1 cellular context compared by ENCODE assay signal in the genomic region with DNA sequence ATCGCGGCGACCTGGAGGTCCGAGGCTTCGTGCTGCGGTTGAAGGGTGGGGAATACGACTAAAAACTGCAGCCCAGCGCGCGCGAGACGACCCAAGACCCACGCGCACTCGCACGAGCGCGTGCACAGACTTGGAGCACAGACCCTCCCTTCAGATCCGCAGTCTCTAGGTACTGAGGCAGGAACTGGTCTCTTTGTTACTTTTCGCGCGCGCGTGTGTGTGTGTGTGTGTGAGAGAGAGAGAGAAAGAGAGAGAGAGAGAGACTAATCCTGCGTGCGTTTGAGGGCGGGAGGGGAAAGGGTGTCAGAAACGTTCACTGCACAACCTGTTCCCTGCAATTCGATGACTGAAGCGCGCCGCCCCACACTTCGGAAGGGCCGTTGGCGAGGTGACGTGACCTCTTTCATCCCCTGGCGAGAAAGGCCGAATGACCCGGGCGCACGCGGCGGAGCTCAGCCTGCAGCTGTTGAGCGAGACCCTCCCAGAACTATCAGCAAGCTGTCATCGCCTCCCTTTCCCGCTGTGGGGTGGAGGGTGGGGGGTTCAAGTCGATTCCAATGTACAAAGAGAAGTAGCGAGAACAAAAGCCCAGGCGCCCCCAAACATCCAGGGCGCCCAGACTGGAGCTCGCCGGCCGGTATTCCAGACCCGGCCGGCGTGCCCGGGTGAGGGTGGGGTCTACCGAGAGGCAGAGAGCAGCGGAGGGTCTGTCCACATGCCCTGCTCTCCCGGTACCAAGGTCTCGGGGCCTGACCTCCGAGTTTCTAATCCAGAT.
TF ChIP-seq lines count a peak whose summit lies in the region.

No MANE protein-coding gene starts in this region.

TF ChIP-seq in HepG2, 621 proteins besides CTCF, POLR2A, EP300 and RAD21 (continued from another document):
- TF ChIP-seq THAP11 (CRISPR knock-in tag; IDR thresholded peaks at IDR 0.05) (no peak), U2AF2 (IDR thresholded peaks at IDR 0.05; ENCODE audit: low read depth, low read length) (no peak), ZNF563 (CRISPR knock-in tag; IDR thresholded peaks at IDR 0.05) (no peak), ZFP36L1 (CRISPR knock-in tag; IDR thresholded peaks at IDR 0.05) (no peak), ZMYM3 (CRISPR knock-in tag; IDR thresholded peaks at IDR 0.05) (no peak), ZNF451 (CRISPR knock-in tag; IDR thresholded peaks at IDR 0.05) (no peak), NONO (IDR thresholded peaks at IDR 0.05) (no peak), NONO (CRISPR knock-in tag; conservative IDR thresholded peaks at IDR 0.05) (no peak), ONECUT2 (CRISPR knock-in tag; IDR thresholded peaks at IDR 0.05) (no peak), HDAC1 (CRISPR knock-in tag; IDR thresholded peaks at IDR 0.05) (peak; percentile 52; the same call in 1 of the 2 replicates), NFYC (CRISPR knock-in tag; IDR thresholded peaks at IDR 0.05) (no peak)
- TF ChIP-seq, protein P1, sequence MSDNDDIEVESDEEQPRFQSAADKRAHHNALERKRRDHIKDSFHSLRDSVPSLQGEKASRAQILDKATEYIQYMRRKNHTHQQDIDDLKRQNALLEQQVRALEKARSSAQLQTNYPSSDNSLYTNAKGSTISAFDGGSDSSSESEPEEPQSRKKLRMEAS (IDR thresholded peaks at IDR 0.05), result peak; percentile 38
- TF ChIP-seq, protein P2, sequence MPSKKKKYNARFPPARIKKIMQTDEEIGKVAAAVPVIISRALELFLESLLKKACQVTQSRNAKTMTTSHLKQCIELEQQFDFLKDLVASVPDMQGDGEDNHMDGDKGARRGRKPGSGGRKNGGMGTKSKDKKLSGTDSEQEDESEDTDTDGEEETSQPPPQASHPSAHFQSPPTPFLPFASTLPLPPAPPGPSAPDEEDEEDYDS (CRISPR knock-in tag; IDR thresholded peaks at IDR 0.05), result no peak
- TF ChIP-seq, protein P3, sequence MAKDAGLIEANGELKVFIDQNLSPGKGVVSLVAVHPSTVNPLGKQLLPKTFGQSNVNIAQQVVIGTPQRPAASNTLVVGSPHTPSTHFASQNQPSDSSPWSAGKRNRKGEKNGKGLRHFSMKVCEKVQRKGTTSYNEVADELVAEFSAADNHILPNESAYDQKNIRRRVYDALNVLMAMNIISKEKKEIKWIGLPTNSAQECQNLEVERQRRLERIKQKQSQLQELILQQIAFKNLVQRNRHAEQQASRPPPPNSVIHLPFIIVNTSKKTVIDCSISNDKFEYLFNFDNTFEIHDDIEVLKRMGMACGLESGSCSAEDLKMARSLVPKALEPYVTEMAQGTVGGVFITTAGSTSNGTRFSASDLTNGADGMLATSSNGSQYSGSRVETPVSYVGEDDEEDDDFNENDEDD (CRISPR knock-in tag; IDR thresholded peaks at IDR 0.05; ENCODE audit: borderline replicate concordance), result 0 out of 2 replicates have a peak, but pooled peaks have one; percentile 41
- TF ChIP-seq, protein P4, sequence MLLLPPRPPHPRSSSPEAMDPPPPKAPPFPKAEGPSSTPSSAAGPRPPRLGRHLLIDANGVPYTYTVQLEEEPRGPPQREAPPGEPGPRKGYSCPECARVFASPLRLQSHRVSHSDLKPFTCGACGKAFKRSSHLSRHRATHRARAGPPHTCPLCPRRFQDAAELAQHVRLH (CRISPR knock-in tag; IDR thresholded peaks at IDR 0.05; ENCODE audit: borderline replicate concordance, low read depth), result no peak
- TF ChIP-seq, protein P5, sequence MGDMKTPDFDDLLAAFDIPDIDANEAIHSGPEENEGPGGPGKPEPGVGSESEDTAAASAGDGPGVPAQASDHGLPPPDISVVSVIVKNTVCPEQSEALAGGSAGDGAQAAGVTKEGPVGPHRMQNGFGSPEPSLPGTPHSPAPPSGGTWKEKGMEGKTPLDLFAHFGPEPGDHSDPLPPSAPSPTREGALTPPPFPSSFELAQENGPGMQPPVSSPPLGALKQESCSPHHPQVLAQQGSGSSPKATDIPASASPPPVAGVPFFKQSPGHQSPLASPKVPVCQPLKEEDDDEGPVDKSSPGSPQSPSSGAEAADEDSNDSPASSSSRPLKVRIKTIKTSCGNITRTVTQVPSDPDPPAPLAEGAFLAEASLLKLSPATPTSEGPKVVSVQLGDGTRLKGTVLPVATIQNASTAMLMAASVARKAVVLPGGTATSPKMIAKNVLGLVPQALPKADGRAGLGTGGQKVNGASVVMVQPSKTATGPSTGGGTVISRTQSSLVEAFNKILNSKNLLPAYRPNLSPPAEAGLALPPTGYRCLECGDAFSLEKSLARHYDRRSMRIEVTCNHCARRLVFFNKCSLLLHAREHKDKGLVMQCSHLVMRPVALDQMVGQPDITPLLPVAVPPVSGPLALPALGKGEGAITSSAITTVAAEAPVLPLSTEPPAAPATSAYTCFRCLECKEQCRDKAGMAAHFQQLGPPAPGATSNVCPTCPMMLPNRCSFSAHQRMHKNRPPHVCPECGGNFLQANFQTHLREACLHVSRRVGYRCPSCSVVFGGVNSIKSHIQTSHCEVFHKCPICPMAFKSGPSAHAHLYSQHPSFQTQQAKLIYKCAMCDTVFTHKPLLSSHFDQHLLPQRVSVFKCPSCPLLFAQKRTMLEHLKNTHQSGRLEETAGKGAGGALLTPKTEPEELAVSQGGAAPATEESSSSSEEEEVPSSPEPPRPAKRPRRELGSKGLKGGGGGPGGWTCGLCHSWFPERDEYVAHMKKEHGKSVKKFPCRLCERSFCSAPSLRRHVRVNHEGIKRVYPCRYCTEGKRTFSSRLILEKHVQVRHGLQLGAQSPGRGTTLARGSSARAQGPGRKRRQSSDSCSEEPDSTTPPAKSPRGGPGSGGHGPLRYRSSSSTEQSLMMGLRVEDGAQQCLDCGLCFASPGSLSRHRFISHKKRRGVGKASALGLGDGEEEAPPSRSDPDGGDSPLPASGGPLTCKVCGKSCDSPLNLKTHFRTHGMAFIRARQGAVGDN (CRISPR knock-in tag; IDR thresholded peaks at IDR 0.05), result peak; percentile 60
- TF ChIP-seq, protein P6, sequence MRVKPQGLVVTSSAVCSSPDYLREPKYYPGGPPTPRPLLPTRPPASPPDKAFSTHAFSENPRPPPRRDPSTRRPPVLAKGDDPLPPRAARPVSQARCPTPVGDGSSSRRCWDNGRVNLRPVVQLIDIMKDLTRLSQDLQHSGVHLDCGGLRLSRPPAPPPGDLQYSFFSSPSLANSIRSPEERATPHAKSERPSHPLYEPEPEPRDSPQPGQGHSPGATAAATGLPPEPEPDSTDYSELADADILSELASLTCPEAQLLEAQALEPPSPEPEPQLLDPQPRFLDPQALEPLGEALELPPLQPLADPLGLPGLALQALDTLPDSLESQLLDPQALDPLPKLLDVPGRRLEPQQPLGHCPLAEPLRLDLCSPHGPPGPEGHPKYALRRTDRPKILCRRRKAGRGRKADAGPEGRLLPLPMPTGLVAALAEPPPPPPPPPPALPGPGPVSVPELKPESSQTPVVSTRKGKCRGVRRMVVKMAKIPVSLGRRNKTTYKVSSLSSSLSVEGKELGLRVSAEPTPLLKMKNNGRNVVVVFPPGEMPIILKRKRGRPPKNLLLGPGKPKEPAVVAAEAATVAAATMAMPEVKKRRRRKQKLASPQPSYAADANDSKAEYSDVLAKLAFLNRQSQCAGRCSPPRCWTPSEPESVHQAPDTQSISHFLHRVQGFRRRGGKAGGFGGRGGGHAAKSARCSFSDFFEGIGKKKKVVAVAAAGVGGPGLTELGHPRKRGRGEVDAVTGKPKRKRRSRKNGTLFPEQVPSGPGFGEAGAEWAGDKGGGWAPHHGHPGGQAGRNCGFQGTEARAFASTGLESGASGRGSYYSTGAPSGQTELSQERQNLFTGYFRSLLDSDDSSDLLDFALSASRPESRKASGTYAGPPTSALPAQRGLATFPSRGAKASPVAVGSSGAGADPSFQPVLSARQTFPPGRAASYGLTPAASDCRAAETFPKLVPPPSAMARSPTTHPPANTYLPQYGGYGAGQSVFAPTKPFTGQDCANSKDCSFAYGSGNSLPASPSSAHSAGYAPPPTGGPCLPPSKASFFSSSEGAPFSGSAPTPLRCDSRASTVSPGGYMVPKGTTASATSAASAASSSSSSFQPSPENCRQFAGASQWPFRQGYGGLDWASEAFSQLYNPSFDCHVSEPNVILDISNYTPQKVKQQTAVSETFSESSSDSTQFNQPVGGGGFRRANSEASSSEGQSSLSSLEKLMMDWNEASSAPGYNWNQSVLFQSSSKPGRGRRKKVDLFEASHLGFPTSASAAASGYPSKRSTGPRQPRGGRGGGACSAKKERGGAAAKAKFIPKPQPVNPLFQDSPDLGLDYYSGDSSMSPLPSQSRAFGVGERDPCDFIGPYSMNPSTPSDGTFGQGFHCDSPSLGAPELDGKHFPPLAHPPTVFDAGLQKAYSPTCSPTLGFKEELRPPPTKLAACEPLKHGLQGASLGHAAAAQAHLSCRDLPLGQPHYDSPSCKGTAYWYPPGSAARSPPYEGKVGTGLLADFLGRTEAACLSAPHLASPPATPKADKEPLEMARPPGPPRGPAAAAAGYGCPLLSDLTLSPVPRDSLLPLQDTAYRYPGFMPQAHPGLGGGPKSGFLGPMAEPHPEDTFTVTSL (CRISPR knock-in tag; IDR thresholded peaks at IDR 0.05; ENCODE audit: borderline replicate concordance), result no peak
